ENCODE assay signal across 9 cellular contexts in the genomic region with DNA sequence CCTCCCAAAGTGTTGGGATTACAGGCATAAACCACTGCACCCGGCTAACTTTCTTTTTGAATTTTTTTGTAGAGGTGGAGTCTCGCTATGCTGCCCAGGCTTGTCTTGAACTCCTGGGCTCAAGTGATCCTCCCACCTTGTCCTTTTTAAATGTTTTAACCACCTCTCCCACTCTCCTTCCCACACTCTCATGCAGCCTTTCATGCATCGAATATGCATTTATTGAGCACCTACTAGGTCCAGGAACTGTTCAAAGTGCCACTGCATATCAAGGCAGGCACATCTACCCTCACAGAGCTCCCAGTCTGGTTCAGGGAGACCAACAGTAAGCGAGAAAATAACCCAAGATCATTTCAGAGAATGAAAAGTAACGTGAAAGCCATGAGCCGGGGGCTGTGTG. TPM values are rescaled to one million over a fixed set of nuclear protein-coding genes. Genes with fewer than 3 reads are reported as not detected.
DNase-seq lines count a peak whose midpoint lies in the region; TF ChIP-seq lines count a peak whose summit lies in the region.
"Had no signal": no experiment of that assay in that cellular context is flagged by ENCODE, and none has a peak within 500 bp of the region (broad histone marks: within the 10 kb centered on the region; RNA-seq: fewer than 3 reads in every experiment).

No MANE protein-coding gene starts in this region.

- no peaks in the 10 kb centered on the region for H3K36me3 ChIP-seq in adipocyte (ENCODE audit: control insufficient read depth, insufficient read depth, low read length, severe bottlenecking)
- H3K36me3 ChIP-seq in liver (ENCODE audit: control insufficient read depth in 4 of 4, insufficient read depth in 3 of 4, low read depth in 1 of 4, low read length in 3 of 4) = no peaks in the 10 kb centered on the region

- no peak for TF ChIP-seq CTCF in liver (IDR thresholded peaks at IDR 0.05; ENCODE audit: low read depth, low read length, missing input control)

- peak overlapping the region; percentile 84 for H3K9ac ChIP-seq in adipocyte (ENCODE audit: low read length)
- H3K9ac ChIP-seq in liver (ENCODE audit: low read depth in 1 of 2, low read length in 2 of 2) = peak overlapping the region; percentile 90 to 99

- H3K36me3 Mint-ChIP-seq in activated CD4-positive, alpha-beta T cell treated with anti-CD3 and anti-CD28 coated beads, Interleukin-2, amount 10 ng/mL, durations not matched to agents 7 days and 5 days (ENCODE audit: low read depth) = peaks cover 13% of the 10 kb centered on the region

- WGBS in liver = 65% methylated on average over 6 of the region's 6 CpGs

- POLR2A ChIA-PET in activated CD4-positive, alpha-beta T cell treated with anti-CD3 and anti-CD28 coated beads, Interleukin-2, amount 10 ng/mL, durations not matched to agents 7 days and 5 days (lab: Charles Lee) = no interaction called here

- DNase-seq in activated CD4-positive, alpha-beta T cell treated with anti-CD3 and anti-CD28 coated beads, Interleukin-2, amount 10 ng/mL, durations not matched to agents 7 days and 5 days = no peak
- DNase-seq in activated CD4-positive, alpha-beta T cell treated with anti-CD3 and anti-CD28 coated beads, Interleukin-2, amount 50 U/mL, for 48 hours = no peak
- no peak for DNase-seq in adipocyte (ENCODE audit: low read depth)
- no peak for DNase-seq in T-helper 9 cell
- DNase-seq in NCI-H2171 (lab: John Stamatoyannopoulos, UW) = no peak
- DNase-seq in NCI-H446 treated with DMSO at 0.1 percent for 48 hours (lab: John Stamatoyannopoulos, UW) = no peak
- DNase-seq: occipital lobe had no signal

- TF ChIP-seq RAD21 in liver (IDR thresholded peaks at IDR 0.05) = no peak

- H3K27ac ChIP-seq in liver (ENCODE audit: low read depth in 1 of 2, low read length in 2 of 2) (peak overlapping the region; percentile 97 to 98), temporal lobe (ENCODE audit: low read depth, low read length) (peak overlapping the region; percentile 57)

- peak overlapping the region; percentile 88 for H3K27ac Mint-ChIP-seq in activated CD4-positive, alpha-beta T cell treated with anti-CD3 and anti-CD28 coated beads, Interleukin-2, amount 10 ng/mL, durations not matched to agents 7 days and 5 days

- H3K4me1 Mint-ChIP-seq in activated CD4-positive, alpha-beta T cell treated with anti-CD3 and anti-CD28 coated beads, Interleukin-2, amount 10 ng/mL, durations not matched to agents 7 days and 5 days = peaks cover 29% of the 10 kb centered on the region

- H3K9me3 ChIP-seq in adipocyte (ENCODE audit: control insufficient read depth, low read length) (no peaks in the 10 kb centered on the region), liver (ENCODE audit: control insufficient read depth in 4 of 4, low read length in 3 of 4) (no peaks in the 10 kb centered on the region)

- CTCF ChIA-PET in activated CD4-positive, alpha-beta T cell treated with anti-CD3 and anti-CD28 coated beads, Interleukin-2, amount 10 ng/mL, durations not matched to agents 7 days and 5 days (lab: Charles Lee) = interaction anchor here (0.6 to 2.4 kb wide), 5 partner anchors 9 to 102 kb away, joined by 3 to 12 read pairs (median 3); a partner anchor contains a TSS

- H3K27me3 Mint-ChIP-seq in activated CD4-positive, alpha-beta T cell treated with anti-CD3 and anti-CD28 coated beads, Interleukin-2, amount 10 ng/mL, durations not matched to agents 7 days and 5 days = no peaks in the 10 kb centered on the region

- peak overlapping the region; percentile 82 for H3K4me3 Mint-ChIP-seq in activated CD4-positive, alpha-beta T cell treated with anti-CD3 and anti-CD28 coated beads, Interleukin-2, amount 10 ng/mL, durations not matched to agents 7 days and 5 days

- H3K9me3 Mint-ChIP-seq in activated CD4-positive, alpha-beta T cell treated with anti-CD3 and anti-CD28 coated beads, Interleukin-2, amount 10 ng/mL, durations not matched to agents 7 days and 5 days = no peaks in the 10 kb centered on the region

- peaks cover 10% of the 10 kb centered on the region for H3K4me1 ChIP-seq in adipocyte (ENCODE audit: control insufficient read depth, insufficient read depth, low read length)
- peaks cover 8 to 39% (median 23%) of the 10 kb centered on the region in 4 donors for H3K4me1 ChIP-seq in liver (ENCODE audit: control insufficient read depth in 4 of 4, insufficient read depth in 4 of 4, low read length in 3 of 4)

- no peaks in the 10 kb centered on the region for H3K27me3 ChIP-seq in adipocyte (replicated peaks; ENCODE audit: control insufficient read depth, insufficient read depth, low read length)
- H3K27me3 ChIP-seq in liver (ENCODE audit: control insufficient read depth in 4 of 4, insufficient read depth in 4 of 4, low read length in 3 of 4) = no peaks in the 10 kb centered on the region

- H3K4me3 ChIP-seq in adipocyte (ENCODE audit: low read length) (peak overlapping the region; percentile 98), liver (ENCODE audit: low read depth in 1 of 3, low read length in 3 of 3) (peak overlapping the region; percentile 79 to 93 (median 90))

TF ChIP-seq in liver, 16 proteins besides CTCF, POLR2A, EP300 and RAD21:
- TF ChIP-seq, protein P1, sequence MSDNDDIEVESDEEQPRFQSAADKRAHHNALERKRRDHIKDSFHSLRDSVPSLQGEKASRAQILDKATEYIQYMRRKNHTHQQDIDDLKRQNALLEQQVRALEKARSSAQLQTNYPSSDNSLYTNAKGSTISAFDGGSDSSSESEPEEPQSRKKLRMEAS (IDR thresholded peaks at IDR 0.05) = no peak
- TF ChIP-seq GABPA (IDR thresholded peaks at IDR 0.05 in 1 of 2, conservative IDR thresholded peaks at IDR 0.05 in 1 of 2) (no peak), RXRA (IDR thresholded peaks at IDR 0.05) (no peak), TAF1 (conservative IDR thresholded peaks at IDR 0.05) (no peak), EGR1 (IDR thresholded peaks at IDR 0.05; ENCODE audit: low read depth in 2 of 2) (no peak), FOXA2 (IDR thresholded peaks at IDR 0.05) (no peak), FOXA1 (IDR thresholded peaks at IDR 0.05) (no peak), SP1 (IDR thresholded peaks at IDR 0.05) (no peak), HNF4A (conservative IDR thresholded peaks at IDR 0.05) (no peak), NR2F2 (IDR thresholded peaks at IDR 0.05) (no peak)
- TF ChIP-seq, protein P2, sequence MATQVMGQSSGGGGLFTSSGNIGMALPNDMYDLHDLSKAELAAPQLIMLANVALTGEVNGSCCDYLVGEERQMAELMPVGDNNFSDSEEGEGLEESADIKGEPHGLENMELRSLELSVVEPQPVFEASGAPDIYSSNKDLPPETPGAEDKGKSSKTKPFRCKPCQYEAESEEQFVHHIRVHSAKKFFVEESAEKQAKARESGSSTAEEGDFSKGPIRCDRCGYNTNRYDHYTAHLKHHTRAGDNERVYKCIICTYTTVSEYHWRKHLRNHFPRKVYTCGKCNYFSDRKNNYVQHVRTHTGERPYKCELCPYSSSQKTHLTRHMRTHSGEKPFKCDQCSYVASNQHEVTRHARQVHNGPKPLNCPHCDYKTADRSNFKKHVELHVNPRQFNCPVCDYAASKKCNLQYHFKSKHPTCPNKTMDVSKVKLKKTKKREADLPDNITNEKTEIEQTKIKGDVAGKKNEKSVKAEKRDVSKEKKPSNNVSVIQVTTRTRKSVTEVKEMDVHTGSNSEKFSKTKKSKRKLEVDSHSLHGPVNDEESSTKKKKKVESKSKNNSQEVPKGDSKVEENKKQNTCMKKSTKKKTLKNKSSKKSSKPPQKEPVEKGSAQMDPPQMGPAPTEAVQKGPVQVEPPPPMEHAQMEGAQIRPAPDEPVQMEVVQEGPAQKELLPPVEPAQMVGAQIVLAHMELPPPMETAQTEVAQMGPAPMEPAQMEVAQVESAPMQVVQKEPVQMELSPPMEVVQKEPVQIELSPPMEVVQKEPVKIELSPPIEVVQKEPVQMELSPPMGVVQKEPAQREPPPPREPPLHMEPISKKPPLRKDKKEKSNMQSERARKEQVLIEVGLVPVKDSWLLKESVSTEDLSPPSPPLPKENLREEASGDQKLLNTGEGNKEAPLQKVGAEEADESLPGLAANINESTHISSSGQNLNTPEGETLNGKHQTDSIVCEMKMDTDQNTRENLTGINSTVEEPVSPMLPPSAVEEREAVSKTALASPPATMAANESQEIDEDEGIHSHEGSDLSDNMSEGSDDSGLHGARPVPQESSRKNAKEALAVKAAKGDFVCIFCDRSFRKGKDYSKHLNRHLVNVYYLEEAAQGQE (IDR thresholded peaks at IDR 0.05) = no peak
- TF ChIP-seq, protein P3, sequence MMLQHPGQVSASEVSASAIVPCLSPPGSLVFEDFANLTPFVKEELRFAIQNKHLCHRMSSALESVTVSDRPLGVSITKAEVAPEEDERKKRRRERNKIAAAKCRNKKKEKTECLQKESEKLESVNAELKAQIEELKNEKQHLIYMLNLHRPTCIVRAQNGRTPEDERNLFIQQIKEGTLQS (IDR thresholded peaks at IDR 0.05) = no peak
- TF ChIP-seq, protein P4, sequence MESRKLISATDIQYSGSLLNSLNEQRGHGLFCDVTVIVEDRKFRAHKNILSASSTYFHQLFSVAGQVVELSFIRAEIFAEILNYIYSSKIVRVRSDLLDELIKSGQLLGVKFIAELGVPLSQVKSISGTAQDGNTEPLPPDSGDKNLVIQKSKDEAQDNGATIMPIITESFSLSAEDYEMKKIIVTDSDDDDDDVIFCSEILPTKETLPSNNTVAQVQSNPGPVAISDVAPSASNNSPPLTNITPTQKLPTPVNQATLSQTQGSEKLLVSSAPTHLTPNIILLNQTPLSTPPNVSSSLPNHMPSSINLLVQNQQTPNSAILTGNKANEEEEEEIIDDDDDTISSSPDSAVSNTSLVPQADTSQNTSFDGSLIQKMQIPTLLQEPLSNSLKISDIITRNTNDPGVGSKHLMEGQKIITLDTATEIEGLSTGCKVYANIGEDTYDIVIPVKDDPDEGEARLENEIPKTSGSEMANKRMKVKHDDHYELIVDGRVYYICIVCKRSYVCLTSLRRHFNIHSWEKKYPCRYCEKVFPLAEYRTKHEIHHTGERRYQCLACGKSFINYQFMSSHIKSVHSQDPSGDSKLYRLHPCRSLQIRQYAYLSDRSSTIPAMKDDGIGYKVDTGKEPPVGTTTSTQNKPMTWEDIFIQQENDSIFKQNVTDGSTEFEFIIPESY (IDR thresholded peaks at IDR 0.05) = no peak

RNA-seq across cellular contexts. Expression of a gene that starts 1.2 kb away (rescaled TPM):
- total RNA-seq in activated CD4-positive, alpha-beta T cell treated with anti-CD3 and anti-CD28 coated beads, Interleukin-2, amount 10 ng/mL, durations not matched to agents 7 days and 5 days = 10 to 100 TPM; 18.6 to 19.2 TPM
- total RNA-seq in liver = 1 to 10 TPM; 2.1 to 4.6 TPM
- 1 to 10 TPM; 6.3 to 8.6 TPM for polyA plus RNA-seq in liver
- 1.5 TPM for total RNA-seq in temporal lobe

RNA-seq across cellular contexts. Expression of a gene that starts 37.1 kb away (rescaled TPM):
- total RNA-seq in activated CD4-positive, alpha-beta T cell treated with anti-CD3 and anti-CD28 coated beads, Interleukin-2, amount 10 ng/mL, durations not matched to agents 7 days and 5 days = 10 to 100 TPM; 24.1 to 28.1 TPM
- total RNA-seq in liver (10 to 100 TPM; 22.3 to 30.2 TPM), temporal lobe (7.9 TPM)
- 10 to 100 TPM; 16.9 to 19.2 TPM for polyA plus RNA-seq in liver

RNA-seq across cellular contexts. Expression of a gene that starts 38.8 kb away (rescaled TPM):
- 10 to 100 TPM; 11.9 TPM for total RNA-seq in activated CD4-positive, alpha-beta T cell treated with anti-CD3 and anti-CD28 coated beads, Interleukin-2, amount 10 ng/mL, durations not matched to agents 7 days and 5 days
- total RNA-seq in liver (10 to 100 TPM in 1 of 2 donors, 1 to 10 TPM in 1; 10.0 to 15.1 TPM), temporal lobe (13.3 TPM)
- polyA plus RNA-seq in liver = 1 to 10 TPM in 1 of 2 donors, under 1 TPM in 1; 0.25 to 4.9 TPM
